8 cellular contexts compared by ENCODE assay signal in genomic region chr21:42219606-42220137, GRCh38. TPM values are rescaled to one million over a fixed set of nuclear protein-coding genes. Genes with fewer than 3 reads are reported as not detected.
DNase-seq lines count a peak whose midpoint lies in the region; ATAC-seq and TF ChIP-seq lines count a peak whose summit lies in the region.

No MANE protein-coding gene starts in this region.

- no peak for TF ChIP-seq EP300 in stomach (IDR thresholded peaks at IDR 0.05)

- peak overlapping the region; percentile 97 for H3K4me2 ChIP-seq in mammary epithelial cell (ENCODE audit: insufficient read depth, low read depth, low read length)

- peak overlapping the region; percentile 29 for H3K9ac ChIP-seq in mammary epithelial cell (ENCODE audit: insufficient read depth, low read length)

- CTCF ChIA-PET in mammary epithelial cell (lab: Charles Lee; ENCODE audit: low non-redundant PET) = no interaction called here

- 12% methylated on average over 13 of the region's 41 CpGs for WGBS in mammary epithelial cell (ENCODE audit: low coverage, missing lambda C conversion rate)
- 0 to 1% (median 1%) methylated on average over 22 to 41 of the region's 41 CpGs for WGBS in stomach, 5 donors

- peak overlapping the region; percentile 92 for H2AFZ ChIP-seq in mammary epithelial cell (ENCODE audit: low read depth, low read length)

- H3K36me3 ChIP-seq in mammary epithelial cell (ENCODE audit: insufficient read depth, low read length) (no peaks in the 10 kb centered on the region), stomach (no peaks in the 10 kb centered on the region)

- peak overlapping the region; percentile 55 to 70 (median 64) for H3K4me3 ChIP-seq in mammary epithelial cell (replicated peaks in 1 of 3; ENCODE audit: insufficient read depth in 1 of 3, low read depth in 2 of 3, low read length in 3 of 3)
- peak overlapping the region; percentile 65 to 81 (median 72) for H3K4me3 ChIP-seq in stomach

- intact Hi-C loops in mammary epithelial cell (cut with micrococcal nuclease) (loop anchor here (1.0 kb wide), 1 partner anchor 48 kb away; no protein-coding TSS in a partner anchor), left colon (cut with DNase I, micrococcal nuclease) (no loop called here), stomach (cut with DNase I; ENCODE audit: low total_unique reads) (no loop called here)

- in situ Hi-C loops in mammary epithelial cell (cut with MboI; ENCODE audit: low sequenced_read_pairs in 2 of 2) = no loop called here

- H3K9me3 ChIP-seq in mammary epithelial cell (replicated peaks; ENCODE audit: insufficient read depth, low read length) = no peaks in the 10 kb centered on the region
- H3K9me3 ChIP-seq in stomach = no peaks in the 10 kb centered on the region

- dilution Hi-C loops in mammary epithelial cell (cut with HindIII; ENCODE audit: low sequenced_read_pairs) = loop anchor here (5.0 kb wide), 1 partner anchor 42 kb away; no protein-coding TSS in a partner anchor

- ATAC-seq in left colon = peak; percentile 46
- ATAC-seq in HG03139 (IDR thresholded peaks at IDR 0.05; ENCODE audit: unreplicated experiment) = no peak

- TF ChIP-seq POLR2A in stomach (IDR thresholded peaks at IDR 0.05) = no peak

- H3K27ac ChIP-seq in mammary epithelial cell (ENCODE audit: insufficient read depth, low read depth, low read length) = no peak overlapping the region
- H3K27ac ChIP-seq in stomach = peak overlapping the region; percentile 71 to 86 (median 80)

- H3K4me1 ChIP-seq in mammary epithelial cell (ENCODE audit: insufficient read depth, low read length) (peaks cover 33% of the 10 kb centered on the region), stomach (peaks cover 14 to 59% (median 39%) of the 10 kb centered on the region in 4 donors)

- TF ChIP-seq CTCF in mammary epithelial cell (conservative IDR thresholded peaks at IDR 0.05 in 1 of 2, IDR thresholded peaks at IDR 0.05 in 1 of 2; ENCODE audit: extremely low read depth in 1 of 2, insufficient read depth in 1 of 2, low read depth in 1 of 2, low read length in 2 of 2) = no peak
- no peak for TF ChIP-seq CTCF in stomach (IDR thresholded peaks at IDR 0.05)

- H3K79me2 ChIP-seq in mammary epithelial cell (ENCODE audit: insufficient read depth, low read length) = no peaks in the 10 kb centered on the region

- BruUV-seq in mammary epithelial cell (replicated peaks; lab: Mats Ljungman, UMichigan) = no TSS peak

- H3K27me3 ChIP-seq in mammary epithelial cell (ENCODE audit: insufficient read depth, low read length) (no peaks in the 10 kb centered on the region), stomach (no peaks in the 10 kb centered on the region)

- peak; percentile 42 for DNase-seq in activated CD4-positive, alpha-beta T cell treated with anti-CD3 and anti-CD28 coated beads for 48 hours
- DNase-seq in activated CD4-positive, alpha-beta T cell treated with anti-CD3 and anti-CD28 coated beads for 1 hour = no peak
- DNase-seq in NCI-H345 (lab: John Stamatoyannopoulos, UW) = peak; percentile 56
- no peak for DNase-seq in mammary epithelial cell
- peak in 1 of 2 donors; percentile 59 for DNase-seq in left colon
- DNase-seq in stomach = peak; percentile 31
- no peak for DNase-seq in NCI-H128 (lab: John Stamatoyannopoulos, UW; ENCODE audit: unreplicated experiment)

- H4K20me1 ChIP-seq in mammary epithelial cell (ENCODE audit: insufficient read depth, low read length) = no peaks in the 10 kb centered on the region

RNA-seq across cellular contexts. Expression of gene ABCG1, which starts 0.7 kb away (rescaled TPM):
- total RNA-seq in mammary epithelial cell (10 to 100 TPM in 1 of 2 donors, 1 to 10 TPM in 1; 6.3 to 16.9 TPM), left colon (10 to 100 TPM; 17.0 to 86.9 TPM), stomach (10 to 100 TPM in 4 of 5 donors, 1 to 10 TPM in 1; 4.1 to 65.9 (median 31.6) TPM)
- polyA plus RNA-seq in mammary epithelial cell (2.7 TPM), stomach (1 to 10 TPM; 3.1 to 4.7 (median 4.2) TPM)
- polyA minus RNA-seq in mammary epithelial cell = 2.5 TPM

Comparison
In these comparisons a context has a peak if more than half of its experiments do, and no peak if none do; other contexts are left out.
1. DNase-seq: peak in activated CD4-positive, alpha-beta T cell treated with anti-CD3 and anti-CD28 coated beads for 48 hours (single experiment), NCI-H345 (single experiment) and stomach (single experiment); none in activated CD4-positive, alpha-beta T cell treated with anti-CD3 and anti-CD28 coated beads for 1 hour (single experiment), mammary epithelial cell (single experiment) and NCI-H128 (single experiment).